In genomic region chr2:190912731-190913130, GRCh38 we compare ENCODE assay signal across 25 cellular contexts. TPM values are rescaled to one million over a fixed set of nuclear protein-coding genes. Genes with fewer than 3 reads are reported as not detected.
DNase-seq lines count a peak whose midpoint lies in the region; ATAC-seq, FAIRE-seq and TF ChIP-seq lines count a peak whose summit lies in the region.
"Had no signal": no experiment of that assay in that cellular context is flagged by ENCODE, and none has a peak within 500 bp of the region (broad histone marks: within the 10 kb centered on the region; RNA-seq: fewer than 3 reads in every experiment).

No MANE protein-coding gene starts in this region.

- H3K4me3 ChIP-seq in CD4-positive, alpha-beta memory T cell (ENCODE audit: low read length in 2 of 2): no peak overlapping the region
- H3K4me3 ChIP-seq in astrocyte of the cerebellum (ENCODE audit: low read depth, low read length): no peak overlapping the region
- H3K4me3 ChIP-seq in mesenchymal stem cell (ENCODE audit: insufficient read depth in 1 of 2, low read depth in 1 of 2, low read length in 2 of 2): no peak overlapping the region
- no peak overlapping the region for H3K4me3 ChIP-seq in heart left ventricle
- H3K4me3 ChIP-seq: body of pancreas, colonic mucosa, esophagus muscularis mucosa had no signal

- H3K18ac ChIP-seq in mesenchymal stem cell (ENCODE audit: low read depth in 1 of 2, low read length in 2 of 2): no peak overlapping the region

- no peak overlapping the region for H2BK5ac ChIP-seq in mesenchymal stem cell (ENCODE audit: low read depth, low read length, poor library complexity, severe bottlenecking)

- intact Hi-C loops in CD4-positive, alpha-beta memory T cell (cut with micrococcal nuclease): no loop called here
- intact Hi-C loops in heart left ventricle (cut with DNase I): no loop called here

- no peaks in the 10 kb centered on the region for H3K9me3 ChIP-seq in CD4-positive, alpha-beta memory T cell (ENCODE audit: control insufficient read depth in 1 of 2, low read length in 2 of 2)
- H3K9me3 ChIP-seq in mesenchymal stem cell (ENCODE audit: control insufficient read depth, low read length) (no peaks in the 10 kb centered on the region), heart left ventricle (no peaks in the 10 kb centered on the region)
- H3K9me3 ChIP-seq: body of pancreas, colonic mucosa, esophagus muscularis mucosa, neutrophil had no signal

- H3K4me1 Mint-ChIP-seq in CD4-positive, alpha-beta memory T cell: peaks cover 26 to 37% (median 32%) of the 10 kb centered on the region in 4 donors
- H3K4me1 Mint-ChIP-seq: stimulated activated memory B cell treated with anti-CD40 and anti-IgM and Interleukin-4, amounts not matched to agents 10 μg/mL and 1 μg/mL and 100 μg/mL, for 72 hours had no signal

- H2AFZ ChIP-seq in mesenchymal stem cell (ENCODE audit: low read depth, low read length): no peak overlapping the region

- H2BK12ac ChIP-seq in mesenchymal stem cell (ENCODE audit: low read length in 2 of 2): no peak overlapping the region

- H3K9ac ChIP-seq in mesenchymal stem cell (ENCODE audit: low read length): no peak overlapping the region

- H3K79me1 ChIP-seq in mesenchymal stem cell (replicated peaks; ENCODE audit: low read length, poor library complexity, severe bottlenecking): peaks cover 3% of the 10 kb centered on the region

- H3K27me3 ChIP-seq in CD4-positive, alpha-beta memory T cell (ENCODE audit: insufficient read depth, low read length): no peaks in the 10 kb centered on the region
- H3K27me3 ChIP-seq in mesenchymal stem cell (ENCODE audit: control insufficient read depth in 1 of 2, insufficient read depth in 1 of 2, low read length in 2 of 2): no peaks in the 10 kb centered on the region
- H3K27me3 ChIP-seq in heart left ventricle: no peaks in the 10 kb centered on the region
- H3K27me3 ChIP-seq: body of pancreas, colonic mucosa, esophagus muscularis mucosa, neutrophil had no signal

- peaks cover 16% of the 10 kb centered on the region for H3K4me1 ChIP-seq in CD4-positive, alpha-beta memory T cell (ENCODE audit: insufficient read depth, low read length)
- H3K4me1 ChIP-seq in mesenchymal stem cell (ENCODE audit: control insufficient read depth, insufficient read depth, low read depth, low read length): peaks cover 6% of the 10 kb centered on the region
- H3K4me1 ChIP-seq in heart left ventricle: peaks cover 0 to 7% (median 0%) of the 10 kb centered on the region in 12 donors
- H3K4me1 ChIP-seq: colonic mucosa had no signal

- H3K27ac ChIP-seq in CD4-positive, alpha-beta memory T cell (ENCODE audit: low read depth, low read length): no peak overlapping the region
- H3K27ac ChIP-seq in mesenchymal stem cell (ENCODE audit: low read length, poor library complexity, severe bottlenecking): peak overlapping the region; percentile 64
- H3K27ac ChIP-seq in heart left ventricle: no peak overlapping the region
- H3K27ac ChIP-seq: body of pancreas, colonic mucosa, esophagus muscularis mucosa, neutrophil had no signal

- H3K36me3 Mint-ChIP-seq in CD4-positive, alpha-beta memory T cell: peaks cover 30 to 52% of the 10 kb centered on the region in 2 donors

- H3K36me3 ChIP-seq in CD4-positive, alpha-beta memory T cell (ENCODE audit: insufficient read depth, low read length): peaks cover 18% of the 10 kb centered on the region
- H3K36me3 ChIP-seq in mesenchymal stem cell (ENCODE audit: control insufficient read depth in 1 of 2, insufficient read depth in 2 of 2, low read depth in 1 of 2, low read length in 2 of 2) (peaks cover 8 to 76% of the 10 kb centered on the region in 2 experiments), heart left ventricle (peaks cover 0 to 93% (median 78%) of the 10 kb centered on the region in 9 donors)
- H3K36me3 ChIP-seq: colonic mucosa had no signal

- H3K4me3 Mint-ChIP-seq in CD4-positive, alpha-beta memory T cell: no peak overlapping the region
- H3K4me3 Mint-ChIP-seq: activated CD8-positive, alpha-beta T cell treated with anti-CD3 and anti-CD28 coated beads for 36 hours; stimulated activated memory B cell treated with anti-CD40 and anti-IgM and Interleukin-4, amounts not matched to agents 10 μg/mL and 1 μg/mL and 100 μg/mL, for 72 hours had no signal

- CTCF ChIA-PET in CD4-positive, alpha-beta memory T cell (lab: Charles Lee; ENCODE audit: partially characterized antibody): interaction anchor here (1.1 kb wide), 1 partner anchor 62 kb away, joined by 4 read pairs; no protein-coding TSS in a partner anchor

- no peak for DNase-seq in CD4-positive, alpha-beta memory T cell
- no peak for DNase-seq in H54 (ENCODE audit: insufficient read length, low spot score)
- DNase-seq in astrocyte of the cerebellum (ENCODE audit: low read depth): peak; percentile 18
- no peak for DNase-seq in mesenchymal stem cell
- no peak for DNase-seq in heart left ventricle
- DNase-seq in COLO829 (ENCODE audit: low spot score): no peak
- DNase-seq in dedifferentiated amniotic fluid mesenchymal stem cell (ENCODE audit: extremely low spot score): no peak
- DNase-seq: activated CD8-positive, alpha-beta T cell treated with anti-CD3 and anti-CD28 coated beads for 36 hours; activated naive CD4-positive, alpha-beta T cell treated with Interleukin-2 at 50 U/mL for 16 hours; activated T-cell treated with anti-CD3 and anti-CD28 coated beads for 4 hours; body of pancreas; colonic mucosa; COR-L47; glutamatergic neuron; KG1; mammary epithelial cell; NCI-H187 treated with DMSO at 0.1 percent for 48 hours; NCI-H748 treated with DMSO at 0.1 percent for 48 hours; Right ventricle myocardium superior; small intestine had no signal

- WGBS in mesenchymal stem cell: 83% methylated on average over 4 of the region's 5 CpGs
- WGBS in heart left ventricle, 4 donors: 86 to 92% (median 89%) methylated on average over 5 of the region's 5 CpGs

- POLR2A ChIA-PET in CD4-positive, alpha-beta memory T cell (lab: Charles Lee; ENCODE audit: partially characterized antibody): interaction anchor here (0.6 kb wide), 1 partner anchor 34 kb away, joined by 3 read pairs; no protein-coding TSS in a partner anchor

- H3K9me3 Mint-ChIP-seq in CD4-positive, alpha-beta memory T cell: no peaks in the 10 kb centered on the region
- H3K9me3 Mint-ChIP-seq: activated CD8-positive, alpha-beta T cell treated with anti-CD3 and anti-CD28 coated beads for 36 hours; stimulated activated memory B cell treated with anti-CD40 and anti-IgM and Interleukin-4, amounts not matched to agents 10 μg/mL and 1 μg/mL and 100 μg/mL, for 72 hours had no signal

- no peak overlapping the region for H2AK5ac ChIP-seq in mesenchymal stem cell (ENCODE audit: low read length, severe bottlenecking)

- TF ChIP-seq CTCF in astrocyte of the cerebellum (IDR thresholded peaks at IDR 0.05; ENCODE audit: low read depth, low read length, missing control alignments) (no peak), heart left ventricle (IDR thresholded peaks at IDR 0.05) (no peak)

- peak; percentile 80 for FAIRE-seq in H54 (lab: Jason Lieb, UNC)

- H3K27ac Mint-ChIP-seq in CD4-positive, alpha-beta memory T cell: peak overlapping the region in 5 of 7 donors; percentile 13 to 71 (median 22)
- H3K27ac Mint-ChIP-seq: stimulated activated memory B cell treated with anti-CD40 and anti-IgM and Interleukin-4, amounts not matched to agents 10 μg/mL and 1 μg/mL and 100 μg/mL, for 72 hours had no signal

- H3K27me3 Mint-ChIP-seq in CD4-positive, alpha-beta memory T cell: no peaks in the 10 kb centered on the region
- H3K27me3 Mint-ChIP-seq: activated CD8-positive, alpha-beta T cell treated with anti-CD3 and anti-CD28 coated beads for 36 hours; stimulated activated memory B cell treated with anti-CD40 and anti-IgM and Interleukin-4, amounts not matched to agents 10 μg/mL and 1 μg/mL and 100 μg/mL, for 72 hours had no signal

- no peak overlapping the region for H2BK120ac ChIP-seq in mesenchymal stem cell (ENCODE audit: low read depth, low read length)

- H4K91ac ChIP-seq in mesenchymal stem cell (ENCODE audit: low read length): no peak overlapping the region

- ATAC-seq in heart left ventricle (no peak), HG02588 (IDR thresholded peaks at IDR 0.05; ENCODE audit: unreplicated experiment) (no peak)
- ATAC-seq: body of pancreas; HCT116; stimulated activated memory B cell treated with anti-CD40 and anti-IgM and Interleukin-4, amounts not matched to agents 10 μg/mL and 1 μg/mL and 100 μg/mL, for 72 hours had no signal

- no peak overlapping the region for H4K8ac ChIP-seq in mesenchymal stem cell (ENCODE audit: low read length)

- in situ Hi-C loops in astrocyte of the cerebellum (cut with HindIII; ENCODE audit: low sequenced_read_pairs): no loop called here

- no peak for TF ChIP-seq POLR2A in H54 (IDR thresholded peaks at IDR 0.05; ENCODE audit: low read depth, low read length)
- TF ChIP-seq POLR2A in heart left ventricle (IDR thresholded peaks at IDR 0.05): no peak

- no peak overlapping the region for H2BK15ac ChIP-seq in mesenchymal stem cell (ENCODE audit: low read depth, poor library complexity, severe bottlenecking)

- H3K23ac ChIP-seq in mesenchymal stem cell (ENCODE audit: low read length in 2 of 2): no peak overlapping the region

- no peak overlapping the region for H3K14ac ChIP-seq in mesenchymal stem cell (ENCODE audit: low read length in 2 of 2)

- H3K4me2 ChIP-seq in mesenchymal stem cell (ENCODE audit: low read length, poor library complexity, severe bottlenecking): no peak overlapping the region

- H3K4ac ChIP-seq in mesenchymal stem cell (ENCODE audit: low read depth in 1 of 2, low read length in 2 of 2): no peak overlapping the region

RNA-seq across cellular contexts. Expression of gene GLS, which starts 32.1 kb away (rescaled TPM):
- total RNA-seq in CD4-positive, alpha-beta memory T cell: 100 to 1,000 TPM; 200 to 208 TPM
- 10 to 100 TPM; 27.0 to 64.6 TPM for polyA plus RNA-seq in CD4-positive, alpha-beta memory T cell
- 33.6 TPM for polyA plus RNA-seq in mesenchymal stem cell (2013, experiment 1 of 2)
- 34.7 TPM for polyA plus RNA-seq in mesenchymal stem cell (2013, experiment 2 of 2)
- total RNA-seq in heart left ventricle: 10 to 100 TPM; 31.6 to 94.5 (median 56.1) TPM
- 10 to 100 TPM; 19.1 to 30.6 TPM for polyA plus RNA-seq in heart left ventricle
